Comparison of ENCODE assay signal across 34 cellular contexts in the genomic region with DNA sequence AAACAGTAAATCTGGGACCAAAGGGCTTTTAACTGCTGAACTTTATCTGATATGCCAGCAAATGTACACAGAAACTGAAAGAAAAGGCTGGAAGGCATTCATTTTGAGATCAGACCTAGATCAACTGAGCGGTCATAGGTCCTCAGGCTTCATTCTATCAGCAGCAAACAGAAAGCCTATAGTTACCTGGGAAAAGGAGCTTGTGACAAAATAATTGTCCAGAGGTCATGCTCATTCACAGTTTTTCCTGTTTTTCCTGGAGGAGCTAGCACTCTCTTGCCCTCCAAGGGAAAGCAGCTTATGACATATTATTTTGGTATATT.
A peak's percentile ranks its signal among the peaks of the same experiment; 100 is the strongest.
DNase-seq lines count a peak whose midpoint lies in the region; ATAC-seq, FAIRE-seq and TF ChIP-seq lines count a peak whose summit lies in the region.
"Had no signal": no experiment of that assay in that cellular context is flagged by ENCODE, and none has a peak within 500 bp of the region (broad histone marks: within the 10 kb centered on the region; RNA-seq: fewer than 3 reads in every experiment).

No MANE protein-coding gene starts in this region.

- no peaks in the 10 kb centered on the region for H3K36me3 ChIP-seq in Caco-2 (ENCODE audit: control insufficient read depth, insufficient read depth, low read length)
- no peaks in the 10 kb centered on the region for H3K36me3 ChIP-seq in endothelial cell of umbilical vein (ENCODE audit: control insufficient read depth in 2 of 2, extremely low read depth in 1 of 2, insufficient read depth in 2 of 2, low read length in 2 of 2)
- no peaks in the 10 kb centered on the region for H3K36me3 ChIP-seq in mucosa of rectum (ENCODE audit: control insufficient read depth in 2 of 2, insufficient read depth in 2 of 2, low read length in 2 of 2)
- no peaks in the 10 kb centered on the region for H3K36me3 ChIP-seq in spleen
- H3K36me3 ChIP-seq: neural progenitor cell, transverse colon had no signal

- no peak overlapping the region for H2AFZ ChIP-seq in endothelial cell of umbilical vein (ENCODE audit: low read depth, low read length)
- H2AFZ ChIP-seq: neural progenitor cell, parathyroid adenoma had no signal

- DNase-seq in Caco-2 (peak; percentile 66 to 80), OCI-M1 (lab: John Stamatoyannopoulos, UW) (peak; percentile 5), endothelial cell of umbilical vein (ENCODE audit: low read depth, low spot score) (peak; percentile 36), DMS 273 treated with DMSO at 0.1 percent for 48 hours (lab: John Stamatoyannopoulos, UW) (no peak), spleen (no peak)
- DNase-seq in stimulated activated CD4-positive, alpha-beta T cell treated with anti-CD3 and anti-CD28 coated beads, Interleukin-4, amount 100 ng/mL, for 1 hour = no peak
- DNase-seq: activated CD4-positive, alpha-beta T cell treated with anti-CD3 and anti-CD28 coated beads, Interleukin-2, amount 10 ng/mL, durations not matched to agents 24 days and 14 days; activated effector memory CD4-positive, alpha-beta T cell treated with Interleukin-2 at 50 U/mL for 16 hours; activated T-cell treated with anti-CD3 and anti-CD28 coated beads, Interleukin-2, amount 50 U/mL, for 1 hour; anterior cingulate cortex; COR-L47; effector CD4-positive, alpha-beta T cell; HFFc6; immature natural killer cell; left cardiac atrium; mesenchymal stem cell; NCI-H2029 treated with DMSO at 0.1 percent for 48 hours; NCI-H2227 treated with DMSO at 0.1 percent for 48 hours; NCI-H526; right cardiac atrium; stimulated activated CD4-positive, alpha-beta T cell treated with anti-CD3 and anti-CD28 coated beads, Interleukin-4, amount 100 ng/mL, for 24 hours; transverse colon had no signal

- no peaks in the 10 kb centered on the region for H3K9me1 ChIP-seq in endothelial cell of umbilical vein (replicated peaks; ENCODE audit: control insufficient read depth, extremely low read depth, insufficient read depth, low read length)

- FAIRE-seq in endothelial cell of umbilical vein (lab: Jason Lieb, UNC) = no peak
- FAIRE-seq: bronchial epithelial cell, GM19239, H1, K562 had no signal

- H4K20me1 ChIP-seq in endothelial cell of umbilical vein (replicated peaks; ENCODE audit: control insufficient read depth, extremely low read depth, insufficient read depth, low read length) = no peaks in the 10 kb centered on the region

- no peak for TF ChIP-seq POLR2A in endothelial cell of umbilical vein (IDR thresholded peaks at IDR 0.05; ENCODE audit: low read depth, low read length)
- no peak for TF ChIP-seq POLR2A in spleen (IDR thresholded peaks at IDR 0.05)

- H3K4me1 ChIP-seq in Caco-2 (peaks cover 35% of the 10 kb centered on the region), endothelial cell of umbilical vein (ENCODE audit: control insufficient read depth, extremely low read depth, insufficient read depth, low read length) (no peaks in the 10 kb centered on the region), mucosa of rectum (ENCODE audit: control insufficient read depth in 2 of 2, insufficient read depth in 2 of 2, low read length in 2 of 2) (no peaks in the 10 kb centered on the region), spleen (no peaks in the 10 kb centered on the region)
- H3K4me1 ChIP-seq: neural progenitor cell, parathyroid adenoma had no signal

- H3K36me3 Mint-ChIP-seq in Caco-2 (ENCODE audit: insufficient read depth, unreplicated experiment) = no peaks in the 10 kb centered on the region
- H3K36me3 Mint-ChIP-seq: activated naive CD8-positive, alpha-beta T cell; immature natural killer cell; neural progenitor cell; WTC11 had no signal

- H3K9me3 ChIP-seq in Caco-2 (no peaks in the 10 kb centered on the region; the same call in 1 of the 2 replicates), endothelial cell of umbilical vein (replicated peaks; ENCODE audit: control insufficient read depth, insufficient read depth, low read length) (no peaks in the 10 kb centered on the region), mucosa of rectum (ENCODE audit: control insufficient read depth in 2 of 2, low read length in 2 of 2) (no peaks in the 10 kb centered on the region), spleen (no peaks in the 10 kb centered on the region)
- H3K9me3 ChIP-seq: transverse colon had no signal

- H3K4me3 ChIP-seq in Caco-2 (ENCODE audit: low read depth, low read length) = peak overlapping the region; percentile 9; the same call in 1 of the 2 replicates
- no peak overlapping the region for H3K4me3 ChIP-seq in endothelial cell of umbilical vein (replicated peaks in 1 of 3; ENCODE audit: insufficient read depth in 1 of 3, low read depth in 1 of 3, low read length in 3 of 3)
- peak overlapping the region; percentile 59 to 63 for H3K4me3 ChIP-seq in mucosa of rectum (ENCODE audit: low read length in 2 of 2)
- no peak overlapping the region for H3K4me3 ChIP-seq in spleen
- H3K4me3 ChIP-seq: K562, neural progenitor cell had no signal

- intact Hi-C loops in Caco-2 (cut with micrococcal nuclease; ENCODE audit: unreplicated experiment) = loop anchor here (1.0 to 5.0 kb wide), 6 partner anchors 15 to 121 kb away; no protein-coding TSS in a partner anchor
- intact Hi-C loops in endothelial cell of umbilical vein (cut with micrococcal nuclease) = no loop called here
- intact Hi-C loops in spleen (cut with DNase I; ENCODE audit: low total_unique reads) = no loop called here

- H3K27ac ChIP-seq in endothelial cell of umbilical vein (ENCODE audit: insufficient read depth, low read depth, low read length) (no peak overlapping the region), mucosa of rectum (ENCODE audit: low read depth in 2 of 2, low read length in 2 of 2) (peak overlapping the region; percentile 0 to 17), spleen (no peak overlapping the region)
- H3K27ac ChIP-seq: C4-2B, neural progenitor cell, parathyroid adenoma, RWPE1 had no signal

- H3K9ac ChIP-seq in endothelial cell of umbilical vein (replicated peaks; ENCODE audit: extremely low read depth, insufficient read depth, low read length) (no peak overlapping the region), mucosa of rectum (ENCODE audit: low read depth in 1 of 2, low read length in 2 of 2) (peak overlapping the region in 1 of 2 donors; percentile 28)
- H3K9ac ChIP-seq: neural progenitor cell, parathyroid adenoma had no signal

- WGBS in spleen, 5 donors = 82 to 100% (median 91%) methylated on average over 1 of the region's 1 CpG

- no peak for ATAC-seq in GM18519 (IDR thresholded peaks at IDR 0.05; ENCODE audit: low FRiP score, unreplicated experiment)
- ATAC-seq: K562, left cardiac atrium, right cardiac atrium, WTC11 had no signal

- BruUV-seq in Caco-2 (replicated peaks; lab: Mats Ljungman, UMichigan) = no TSS peak
- no TSS peak for BruUV-seq in endothelial cell of umbilical vein (replicated peaks; lab: Mats Ljungman, UMichigan)

- H3K4me2 ChIP-seq in endothelial cell of umbilical vein (ENCODE audit: insufficient read depth, low read length) = no peak overlapping the region
- H3K4me2 ChIP-seq: neural progenitor cell had no signal

- POLR2A ChIA-PET in Caco-2 (lab: Charles Lee) = interaction anchor here (0.7 to 1.1 kb wide), 2 partner anchors 164 to 321 kb away, joined by 3 to 4 read pairs; no protein-coding TSS in a partner anchor
- POLR2A ChIA-PET in endothelial cell of umbilical vein (lab: Charles Lee) = no interaction called here

- H3K9me3 Mint-ChIP-seq in Caco-2 (ENCODE audit: unreplicated experiment) = no peaks in the 10 kb centered on the region
- H3K9me3 Mint-ChIP-seq: activated CD4-positive, alpha-beta T cell treated with anti-CD3 and anti-CD28 coated beads, Interleukin-2, amount 10 ng/mL, durations not matched to agents 24 days and 14 days; HFFc6; neural progenitor cell had no signal

- no peak for TF ChIP-seq CTCF in Caco-2 (IDR thresholded peaks at IDR 0.05; ENCODE audit: insufficient read depth in 1 of 2, low read depth in 1 of 2, low read length in 1 of 2, severe bottlenecking in 1 of 2, unreplicated experiment in 1 of 2)
- no peak for TF ChIP-seq CTCF in endothelial cell of umbilical vein (IDR thresholded peaks at IDR 0.05; ENCODE audit: extremely low read depth in 1 of 2, insufficient read depth in 1 of 2, low read depth in 1 of 2, low read length in 2 of 2)
- no peak for TF ChIP-seq CTCF in spleen (IDR thresholded peaks at IDR 0.05 in 8 of 11, conservative IDR thresholded peaks at IDR 0.05 in 3 of 11)

- H3K4me3 Mint-ChIP-seq in Caco-2 (ENCODE audit: unreplicated experiment) = peak overlapping the region; percentile 67
- H3K4me3 Mint-ChIP-seq: activated CD4-positive, alpha-beta T cell treated with anti-CD3 and anti-CD28 coated beads, Interleukin-2, amount 10 ng/mL, durations not matched to agents 24 days and 14 days; activated naive CD8-positive, alpha-beta T cell; HFFc6; immature natural killer cell; neural progenitor cell; WTC11 had no signal

- CTCF ChIA-PET in Caco-2 (lab: Charles Lee) (interaction anchor here (0.8 to 1.5 kb wide), 2 partner anchors 17 to 317 kb away, joined by 3 to 4 read pairs; no protein-coding TSS in a partner anchor), endothelial cell of umbilical vein (lab: Charles Lee) (interaction anchor here (0.7 to 1.4 kb wide), 4 partner anchors 9 to 316 kb away, joined by 3 to 6 read pairs (median 4); no protein-coding TSS in a partner anchor)

- dilution Hi-C loops in endothelial cell of umbilical vein (cut with MboI; ENCODE audit: extremely low pct_ligation_motif_present, low sequenced_read_pairs) = no loop called here

- H3K27me3 ChIP-seq in Caco-2 (replicated peaks; ENCODE audit: control insufficient read depth, insufficient read depth, low read length) (no peaks in the 10 kb centered on the region), endothelial cell of umbilical vein (ENCODE audit: control insufficient read depth in 2 of 2, insufficient read depth in 2 of 2, low read length in 2 of 2) (no peaks in the 10 kb centered on the region), mucosa of rectum (ENCODE audit: control insufficient read depth in 2 of 2, insufficient read depth in 2 of 2, low read length in 2 of 2) (no peaks in the 10 kb centered on the region), spleen (replicated peaks in 1 of 7) (no peaks in the 10 kb centered on the region)
- H3K27me3 ChIP-seq: neural progenitor cell, transverse colon had no signal

- no peaks in the 10 kb centered on the region for H3K27me3 Mint-ChIP-seq in Caco-2 (ENCODE audit: insufficient read depth, unreplicated experiment)
- H3K27me3 Mint-ChIP-seq: activated CD4-positive, alpha-beta T cell treated with anti-CD3 and anti-CD28 coated beads, Interleukin-2, amount 10 ng/mL, durations not matched to agents 24 days and 14 days; activated naive CD8-positive, alpha-beta T cell had no signal

- H3K79me2 ChIP-seq in endothelial cell of umbilical vein (ENCODE audit: control insufficient read depth, insufficient read depth, low read length) = no peaks in the 10 kb centered on the region
- H3K79me2 ChIP-seq: parathyroid adenoma had no signal

- H3K4me1 Mint-ChIP-seq in Caco-2 (ENCODE audit: low read depth, unreplicated experiment) = peaks cover 19% of the 10 kb centered on the region
- H3K4me1 Mint-ChIP-seq: activated CD4-positive, alpha-beta T cell treated with anti-CD3 and anti-CD28 coated beads, Interleukin-2, amount 10 ng/mL, durations not matched to agents 24 days and 14 days; immature natural killer cell had no signal

- peak overlapping the region; percentile 83 for H3K27ac Mint-ChIP-seq in Caco-2 (ENCODE audit: unreplicated experiment)
- H3K27ac Mint-ChIP-seq: activated CD4-positive, alpha-beta T cell treated with anti-CD3 and anti-CD28 coated beads, Interleukin-2, amount 10 ng/mL, durations not matched to agents 24 days and 14 days; activated naive CD8-positive, alpha-beta T cell; HFFc6; immature natural killer cell; neural progenitor cell; WTC11 had no signal

Comparison
In these comparisons a context has a peak if more than half of its experiments do, and no peak if none do; other contexts are left out.
1. DNase-seq: peak in Caco-2 (2 of 2), OCI-M1 (single experiment) and endothelial cell of umbilical vein (single experiment); none in stimulated activated CD4-positive, alpha-beta T cell treated with anti-CD3 and anti-CD28 coated beads, Interleukin-4, amount 100 ng/mL, for 1 hour (single experiment), DMS 273 treated with DMSO at 0.1 percent for 48 hours (single experiment) and spleen (single experiment).
2. H3K4me3 ChIP-seq: peak in Caco-2 (single experiment) and mucosa of rectum (2 of 2); none in endothelial cell of umbilical vein (0 of 3) and spleen (0 of 8).
3. H3K27ac ChIP-seq: peak in mucosa of rectum (2 of 2); none in endothelial cell of umbilical vein (single experiment) and spleen (0 of 8).